8 cellular contexts compared by ENCODE assay signal in the genomic region with DNA sequence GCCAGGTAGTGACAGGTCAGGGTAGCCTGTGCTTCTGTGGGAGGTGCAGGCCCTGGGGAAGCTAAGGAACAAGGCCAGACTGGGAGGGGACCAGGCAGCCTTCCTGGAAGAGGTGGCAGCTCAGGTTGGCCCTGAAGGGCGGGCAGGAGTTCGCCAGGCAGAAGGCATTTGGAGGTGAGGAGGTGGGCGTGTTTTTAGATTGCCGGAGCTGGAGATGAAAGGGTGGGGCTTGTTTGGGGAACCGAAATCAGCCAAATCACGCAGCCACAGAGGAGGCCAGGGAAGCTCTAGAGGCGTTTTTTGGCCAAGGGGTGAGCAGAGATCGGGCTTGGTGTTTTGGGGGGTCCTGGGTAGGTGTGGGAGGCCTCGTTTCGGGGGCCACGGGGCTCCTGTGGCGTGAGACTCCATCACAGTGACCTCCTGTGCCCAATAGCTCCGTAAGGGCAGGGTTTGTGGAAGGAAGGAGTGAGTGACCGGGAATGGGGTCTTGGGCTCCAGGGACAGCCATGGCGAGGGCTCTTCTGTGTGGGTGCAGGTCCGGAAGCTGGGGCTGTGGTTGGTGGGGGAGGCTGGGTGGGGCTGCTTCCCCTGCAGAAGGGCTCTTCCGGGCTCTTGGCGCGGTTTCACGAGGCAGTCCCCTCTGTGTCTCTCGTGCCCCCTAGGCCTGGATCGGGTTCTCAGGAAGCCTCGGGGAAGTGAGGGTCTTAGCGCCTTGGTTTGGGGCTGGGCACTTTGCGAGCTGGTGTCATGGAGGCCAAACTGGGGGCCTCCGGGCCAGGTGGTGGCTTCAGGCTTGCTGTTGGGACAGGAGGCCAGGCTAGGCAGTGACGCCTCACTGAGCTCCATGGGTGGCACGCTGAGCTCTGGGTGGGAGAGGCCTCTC. TPM values are rescaled to one million over a fixed set of nuclear protein-coding genes. Genes with fewer than 3 reads are reported as not detected.
A peak's percentile ranks its signal among the peaks of the same experiment; 100 is the strongest.
DNase-seq lines count a peak whose midpoint lies in the region; ATAC-seq, FAIRE-seq and TF ChIP-seq lines count a peak whose summit lies in the region.

No MANE protein-coding gene starts in this region.

- H3K27me3 Mint-ChIP-seq in activated naive CD8-positive, alpha-beta T cell treated with anti-CD3 and anti-CD28 coated beads for 36 hours, result no peaks in the 10 kb centered on the region

- no TSS peak for BruUV-seq in OCI-LY7 (replicated peaks; lab: Mats Ljungman, UMichigan)

- CTCF ChIA-PET in OCI-LY7 (lab: Charles Lee; ENCODE audit: unreplicated experiment), result interaction anchor here (0.6 to 2.1 kb wide), 4 partner anchors 8 to 86 kb away, joined by 3 to 16 read pairs (median 7); partner anchors contain the start of gene ADCY7

- H3K4me1 Mint-ChIP-seq in activated naive CD8-positive, alpha-beta T cell treated with anti-CD3 and anti-CD28 coated beads for 36 hours, result peaks cover 81% of the 10 kb centered on the region

- POLR2A ChIA-PET in OCI-LY7 (lab: Charles Lee), result interaction anchor here (0.7 to 3.5 kb wide), 9 partner anchors 7 to 102 kb away, joined by 3 to 21 read pairs (median 5); partner anchors contain the start of gene ADCY7

- H3K9me2 ChIP-seq in OCI-LY7 (ENCODE audit: insufficient read depth, low read length), result no peaks in the 10 kb centered on the region

- peak; percentile 91 for FAIRE-seq in GM18507 (lab: Jason Lieb, UNC)

- peaks cover 43% of the 10 kb centered on the region for H3K79me2 ChIP-seq in OCI-LY7 (ENCODE audit: insufficient read depth, low read depth, low read length)

- peak overlapping the region; percentile 97 for H3K4me2 ChIP-seq in OCI-LY7 (ENCODE audit: low read length)

- peak; percentile 67 for ATAC-seq in HG02642 (IDR thresholded peaks at IDR 0.05; ENCODE audit: poor library complexity, unreplicated experiment)

- peak overlapping the region; percentile 75 for H3K4me3 ChIP-seq in OCI-LY7 (ENCODE audit: low read depth, low read length, poor library complexity, severe bottlenecking)

- H3K4me1 ChIP-seq in OCI-LY7 (ENCODE audit: insufficient read depth, low read length, poor library complexity, severe bottlenecking), result peaks cover 62% of the 10 kb centered on the region

- H2AFZ ChIP-seq in OCI-LY7 (ENCODE audit: low read length), result no peak overlapping the region; the same call in 1 of the 2 replicates

- H3K27ac ChIP-seq in OCI-LY7 (ENCODE audit: low read depth, low read length, poor library complexity, severe bottlenecking), result peak overlapping the region; percentile 80

- peaks cover 15% of the 10 kb centered on the region for H3K36me3 ChIP-seq in OCI-LY7 (ENCODE audit: insufficient read depth, low read length)

- H4K20me1 ChIP-seq in OCI-LY7 (ENCODE audit: insufficient read depth, low read length), result peaks cover 5% of the 10 kb centered on the region; the same call in 1 of the 2 replicates

- H3K9me3 ChIP-seq in OCI-LY7 (ENCODE audit: low read length), result no peaks in the 10 kb centered on the region; the same call in 1 of the 2 replicates

- H3K36me3 Mint-ChIP-seq in activated naive CD8-positive, alpha-beta T cell treated with anti-CD3 and anti-CD28 coated beads for 36 hours, result peaks cover 43% of the 10 kb centered on the region

- TF ChIP-seq CTCF in OCI-LY7 (conservative IDR thresholded peaks at IDR 0.05; ENCODE audit: low read length), result no peak

- intact Hi-C loops in OCI-LY7 (cut with micrococcal nuclease; ENCODE audit: unreplicated experiment), result no loop called here

- peak overlapping the region; percentile 89 for H3K4me3 Mint-ChIP-seq in activated naive CD8-positive, alpha-beta T cell treated with anti-CD3 and anti-CD28 coated beads for 36 hours

- DNase-seq in GM18507 (ENCODE audit: extremely low spot score, insufficient read length, low read depth) (peak; percentile 69), OCI-LY7 (ENCODE audit: low spot score) (peak; percentile 85), pons (ENCODE audit: low spot score) (peak; percentile 45), globus pallidus (ENCODE audit: low spot score) (no peak), epidermal melanocyte (ENCODE audit: insufficient read length, low spot score) (no peak), SHP77 (lab: John Stamatoyannopoulos, UW) (no peak)
- peak; percentile 68 for DNase-seq in activated naive CD8-positive, alpha-beta T cell treated with anti-CD3 and anti-CD28 coated beads for 36 hours

- H3K9me3 Mint-ChIP-seq in activated naive CD8-positive, alpha-beta T cell treated with anti-CD3 and anti-CD28 coated beads for 36 hours, result no peaks in the 10 kb centered on the region

- H3K27ac Mint-ChIP-seq in activated naive CD8-positive, alpha-beta T cell treated with anti-CD3 and anti-CD28 coated beads for 36 hours, result peak overlapping the region; percentile 99

RNA-seq across cellular contexts. Expression of gene ADCY7, which starts 7.8 kb away (rescaled TPM):
- total RNA-seq in OCI-LY7 (2014; rRNA removed; shearing (Covaris generic)), result 36.9 and 49.9 TPM in 2 replicates
- total RNA-seq in OCI-LY7 (2022), result 62.0 and 77.7 TPM in 2 replicates
- 10 to 100 TPM; 72.3 to 73.1 TPM for total RNA-seq in activated naive CD8-positive, alpha-beta T cell treated with anti-CD3 and anti-CD28 coated beads for 36 hours

Comparison
In these comparisons a context has a peak if more than half of its experiments do, and no peak if none do; other contexts are left out.
1. DNase-seq: peak in GM18507 (single experiment), OCI-LY7 (single experiment), activated naive CD8-positive, alpha-beta T cell treated with anti-CD3 and anti-CD28 coated beads for 36 hours (single experiment) and pons (single experiment); none in globus pallidus (single experiment), epidermal melanocyte (single experiment) and SHP77 (0 of 2).